ENCODE assay signal across 1 cellular context in the genomic region with DNA sequence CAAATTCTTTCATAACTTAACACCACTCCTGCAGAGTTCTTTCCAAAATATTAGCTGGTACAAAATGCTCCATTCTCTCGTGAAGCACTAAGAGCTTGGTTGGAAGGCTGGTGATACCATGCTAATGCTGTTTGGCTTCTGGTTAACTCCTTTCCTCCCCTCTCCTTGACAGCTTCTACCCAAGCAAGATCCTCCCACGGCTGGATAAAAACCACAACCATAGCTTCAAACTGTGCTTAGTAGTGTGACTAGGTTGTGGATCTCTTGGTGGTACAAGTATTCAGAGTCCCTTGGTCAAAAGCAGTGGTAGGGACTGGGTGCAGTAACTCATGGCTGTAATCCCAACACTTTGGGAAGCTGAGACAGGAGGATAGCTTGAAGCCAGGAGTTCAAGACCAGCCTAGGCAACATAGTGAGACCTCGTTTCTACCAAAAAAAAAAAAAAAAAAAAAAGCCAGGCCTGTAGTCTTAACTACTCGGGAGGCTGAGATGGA.
TF ChIP-seq lines count a peak whose summit lies in the region.

No MANE protein-coding gene starts in this region.

TF ChIP-seq in GM12878, 131 proteins besides CTCF, POLR2A, EP300 and RAD21:
- TF ChIP-seq SUPT20H (IDR thresholded peaks at IDR 0.05; ENCODE audit: borderline replicate concordance, control insufficient read depth, low read depth, low read length) = no peak
- no peak for TF ChIP-seq SPI1 (IDR thresholded peaks at IDR 0.05; ENCODE audit: borderline replicate concordance, insufficient read depth, low read depth, low read length)
- TF ChIP-seq, protein P1, sequence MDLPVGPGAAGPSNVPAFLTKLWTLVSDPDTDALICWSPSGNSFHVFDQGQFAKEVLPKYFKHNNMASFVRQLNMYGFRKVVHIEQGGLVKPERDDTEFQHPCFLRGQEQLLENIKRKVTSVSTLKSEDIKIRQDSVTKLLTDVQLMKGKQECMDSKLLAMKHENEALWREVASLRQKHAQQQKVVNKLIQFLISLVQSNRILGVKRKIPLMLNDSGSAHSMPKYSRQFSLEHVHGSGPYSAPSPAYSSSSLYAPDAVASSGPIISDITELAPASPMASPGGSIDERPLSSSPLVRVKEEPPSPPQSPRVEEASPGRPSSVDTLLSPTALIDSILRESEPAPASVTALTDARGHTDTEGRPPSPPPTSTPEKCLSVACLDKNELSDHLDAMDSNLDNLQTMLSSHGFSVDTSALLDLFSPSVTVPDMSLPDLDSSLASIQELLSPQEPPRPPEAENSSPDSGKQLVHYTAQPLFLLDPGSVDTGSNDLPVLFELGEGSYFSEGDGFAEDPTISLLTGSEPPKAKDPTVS (IDR thresholded peaks at IDR 0.05; ENCODE audit: low read depth, low read length) = no peak
- no peak for TF ChIP-seq ETV6 (conservative IDR thresholded peaks at IDR 0.05 in 1 of 2, IDR thresholded peaks at IDR 0.05 in 1 of 2; ENCODE audit: borderline replicate concordance in 1 of 2, low read depth in 1 of 2)
- TF ChIP-seq, protein P2, sequence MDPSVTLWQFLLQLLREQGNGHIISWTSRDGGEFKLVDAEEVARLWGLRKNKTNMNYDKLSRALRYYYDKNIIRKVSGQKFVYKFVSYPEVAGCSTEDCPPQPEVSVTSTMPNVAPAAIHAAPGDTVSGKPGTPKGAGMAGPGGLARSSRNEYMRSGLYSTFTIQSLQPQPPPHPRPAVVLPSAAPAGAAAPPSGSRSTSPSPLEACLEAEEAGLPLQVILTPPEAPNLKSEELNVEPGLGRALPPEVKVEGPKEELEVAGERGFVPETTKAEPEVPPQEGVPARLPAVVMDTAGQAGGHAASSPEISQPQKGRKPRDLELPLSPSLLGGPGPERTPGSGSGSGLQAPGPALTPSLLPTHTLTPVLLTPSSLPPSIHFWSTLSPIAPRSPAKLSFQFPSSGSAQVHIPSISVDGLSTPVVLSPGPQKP (IDR thresholded peaks at IDR 0.05; ENCODE audit: low read depth, low read length) = no peak
- TF ChIP-seq, protein P3, sequence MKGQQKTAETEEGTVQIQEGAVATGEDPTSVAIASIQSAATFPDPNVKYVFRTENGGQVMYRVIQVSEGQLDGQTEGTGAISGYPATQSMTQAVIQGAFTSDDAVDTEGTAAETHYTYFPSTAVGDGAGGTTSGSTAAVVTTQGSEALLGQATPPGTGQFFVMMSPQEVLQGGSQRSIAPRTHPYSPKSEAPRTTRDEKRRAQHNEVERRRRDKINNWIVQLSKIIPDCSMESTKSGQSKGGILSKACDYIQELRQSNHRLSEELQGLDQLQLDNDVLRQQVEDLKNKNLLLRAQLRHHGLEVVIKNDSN (IDR thresholded peaks at IDR 0.05; ENCODE audit: borderline replicate concordance, extremely low read length, insufficient read depth, low read depth, low read length) = no peak
- no peak for TF ChIP-seq HDAC2 (IDR thresholded peaks at IDR 0.05)
- no peak for TF ChIP-seq ZNF207 (IDR thresholded peaks at IDR 0.05; ENCODE audit: borderline replicate concordance)
- no peak for TF ChIP-seq CREB1 (IDR thresholded peaks at IDR 0.05; ENCODE audit: low read depth)
- TF ChIP-seq NFXL1 (IDR thresholded peaks at IDR 0.05; ENCODE audit: borderline replicate concordance) = no peak
- TF ChIP-seq, protein P4, sequence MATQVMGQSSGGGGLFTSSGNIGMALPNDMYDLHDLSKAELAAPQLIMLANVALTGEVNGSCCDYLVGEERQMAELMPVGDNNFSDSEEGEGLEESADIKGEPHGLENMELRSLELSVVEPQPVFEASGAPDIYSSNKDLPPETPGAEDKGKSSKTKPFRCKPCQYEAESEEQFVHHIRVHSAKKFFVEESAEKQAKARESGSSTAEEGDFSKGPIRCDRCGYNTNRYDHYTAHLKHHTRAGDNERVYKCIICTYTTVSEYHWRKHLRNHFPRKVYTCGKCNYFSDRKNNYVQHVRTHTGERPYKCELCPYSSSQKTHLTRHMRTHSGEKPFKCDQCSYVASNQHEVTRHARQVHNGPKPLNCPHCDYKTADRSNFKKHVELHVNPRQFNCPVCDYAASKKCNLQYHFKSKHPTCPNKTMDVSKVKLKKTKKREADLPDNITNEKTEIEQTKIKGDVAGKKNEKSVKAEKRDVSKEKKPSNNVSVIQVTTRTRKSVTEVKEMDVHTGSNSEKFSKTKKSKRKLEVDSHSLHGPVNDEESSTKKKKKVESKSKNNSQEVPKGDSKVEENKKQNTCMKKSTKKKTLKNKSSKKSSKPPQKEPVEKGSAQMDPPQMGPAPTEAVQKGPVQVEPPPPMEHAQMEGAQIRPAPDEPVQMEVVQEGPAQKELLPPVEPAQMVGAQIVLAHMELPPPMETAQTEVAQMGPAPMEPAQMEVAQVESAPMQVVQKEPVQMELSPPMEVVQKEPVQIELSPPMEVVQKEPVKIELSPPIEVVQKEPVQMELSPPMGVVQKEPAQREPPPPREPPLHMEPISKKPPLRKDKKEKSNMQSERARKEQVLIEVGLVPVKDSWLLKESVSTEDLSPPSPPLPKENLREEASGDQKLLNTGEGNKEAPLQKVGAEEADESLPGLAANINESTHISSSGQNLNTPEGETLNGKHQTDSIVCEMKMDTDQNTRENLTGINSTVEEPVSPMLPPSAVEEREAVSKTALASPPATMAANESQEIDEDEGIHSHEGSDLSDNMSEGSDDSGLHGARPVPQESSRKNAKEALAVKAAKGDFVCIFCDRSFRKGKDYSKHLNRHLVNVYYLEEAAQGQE (IDR thresholded peaks at IDR 0.05; ENCODE audit: low read depth, low read length) = no peak
- no peak for TF ChIP-seq NRF1 (conservative IDR thresholded peaks at IDR 0.05; ENCODE audit: low read depth, low read length)
- TF ChIP-seq SMAD5 (IDR thresholded peaks at IDR 0.05; ENCODE audit: low read depth) = no peak
- TF ChIP-seq TCF7 (IDR thresholded peaks at IDR 0.05; ENCODE audit: borderline replicate concordance) = no peak
- no peak for TF ChIP-seq RBBP5 (conservative IDR thresholded peaks at IDR 0.05)
- no peak for TF ChIP-seq NR2C2 (IDR thresholded peaks at IDR 0.05; ENCODE audit: borderline replicate concordance, control insufficient read depth, insufficient read length, low read depth)
- TF ChIP-seq, protein P5, sequence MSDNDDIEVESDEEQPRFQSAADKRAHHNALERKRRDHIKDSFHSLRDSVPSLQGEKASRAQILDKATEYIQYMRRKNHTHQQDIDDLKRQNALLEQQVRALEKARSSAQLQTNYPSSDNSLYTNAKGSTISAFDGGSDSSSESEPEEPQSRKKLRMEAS (IDR thresholded peaks at IDR 0.05; ENCODE audit: low read depth, low read length) = no peak
TF ChIP-seq in GM12878: peak in this region for 0.
